1 cellular context compared by ENCODE assay signal in the genomic region with DNA sequence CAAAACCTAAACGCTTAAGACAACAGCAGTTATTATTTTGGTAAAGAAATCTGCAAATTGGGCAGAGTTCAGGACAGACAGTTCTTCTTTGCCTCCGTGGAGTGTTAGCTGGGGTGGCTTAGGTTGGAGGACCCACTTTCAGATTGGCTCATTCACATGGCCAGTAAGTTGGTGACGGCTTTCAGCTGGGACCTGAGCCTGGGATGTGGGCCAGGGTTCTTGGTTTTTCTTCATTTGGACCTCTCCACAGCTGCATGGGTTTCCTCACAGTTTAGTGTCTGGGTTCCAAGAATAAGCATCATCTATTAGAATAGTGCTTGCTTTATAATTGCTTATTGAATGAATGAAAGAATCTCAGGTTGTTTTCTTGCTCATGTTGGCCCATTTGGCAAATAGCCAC.
TF ChIP-seq lines count a peak whose summit lies in the region.

No MANE protein-coding gene starts in this region.

TF ChIP-seq in GM12878, 131 proteins besides CTCF, POLR2A, EP300 and RAD21 (continued from another document):
- TF ChIP-seq, protein P1, sequence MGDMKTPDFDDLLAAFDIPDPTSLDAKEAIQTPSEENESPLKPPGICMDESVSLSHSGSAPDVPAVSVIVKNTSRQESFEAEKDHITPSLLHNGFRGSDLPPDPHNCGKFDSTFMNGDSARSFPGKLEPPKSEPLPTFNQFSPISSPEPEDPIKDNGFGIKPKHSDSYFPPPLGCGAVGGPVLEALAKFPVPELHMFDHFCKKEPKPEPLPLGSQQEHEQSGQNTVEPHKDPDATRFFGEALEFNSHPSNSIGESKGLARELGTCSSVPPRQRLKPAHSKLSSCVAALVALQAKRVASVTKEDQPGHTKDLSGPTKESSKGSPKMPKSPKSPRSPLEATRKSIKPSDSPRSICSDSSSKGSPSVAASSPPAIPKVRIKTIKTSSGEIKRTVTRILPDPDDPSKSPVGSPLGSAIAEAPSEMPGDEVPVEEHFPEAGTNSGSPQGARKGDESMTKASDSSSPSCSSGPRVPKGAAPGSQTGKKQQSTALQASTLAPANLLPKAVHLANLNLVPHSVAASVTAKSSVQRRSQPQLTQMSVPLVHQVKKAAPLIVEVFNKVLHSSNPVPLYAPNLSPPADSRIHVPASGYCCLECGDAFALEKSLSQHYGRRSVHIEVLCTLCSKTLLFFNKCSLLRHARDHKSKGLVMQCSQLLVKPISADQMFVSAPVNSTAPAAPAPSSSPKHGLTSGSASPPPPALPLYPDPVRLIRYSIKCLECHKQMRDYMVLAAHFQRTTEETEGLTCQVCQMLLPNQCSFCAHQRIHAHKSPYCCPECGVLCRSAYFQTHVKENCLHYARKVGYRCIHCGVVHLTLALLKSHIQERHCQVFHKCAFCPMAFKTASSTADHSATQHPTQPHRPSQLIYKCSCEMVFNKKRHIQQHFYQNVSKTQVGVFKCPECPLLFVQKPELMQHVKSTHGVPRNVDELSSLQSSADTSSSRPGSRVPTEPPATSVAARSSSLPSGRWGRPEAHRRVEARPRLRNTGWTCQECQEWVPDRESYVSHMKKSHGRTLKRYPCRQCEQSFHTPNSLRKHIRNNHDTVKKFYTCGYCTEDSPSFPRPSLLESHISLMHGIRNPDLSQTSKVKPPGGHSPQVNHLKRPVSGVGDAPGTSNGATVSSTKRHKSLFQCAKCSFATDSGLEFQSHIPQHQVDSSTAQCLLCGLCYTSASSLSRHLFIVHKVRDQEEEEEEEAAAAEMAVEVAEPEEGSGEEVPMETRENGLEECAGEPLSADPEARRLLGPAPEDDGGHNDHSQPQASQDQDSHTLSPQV (IDR thresholded peaks at IDR 0.05): no peak
- TF ChIP-seq ATF7 (IDR thresholded peaks at IDR 0.05; ENCODE audit: low read depth): no peak
- no peak for TF ChIP-seq ZNF274 (IDR thresholded peaks at IDR 0.05; ENCODE audit: insufficient read depth, insufficient read length)
- TF ChIP-seq TCF3 (IDR thresholded peaks at IDR 0.05; ENCODE audit: borderline replicate concordance, insufficient read depth, low read depth, low read length): no peak
- TF ChIP-seq SIX5 (IDR thresholded peaks at IDR 0.05; ENCODE audit: low read depth, low read length, severe bottlenecking): no peak
- TF ChIP-seq RFX5 (IDR thresholded peaks at IDR 0.05; ENCODE audit: low read depth, low read length): no peak
TF ChIP-seq in GM12878: peak in this region for 0.
